ENCODE assay signal across 25 cellular contexts in genomic region chr15:62325597-62325996, GRCh38.
"Had no signal": no experiment of that assay in that cellular context is flagged by ENCODE, and none has a peak within 500 bp of the region (broad histone marks: within the 10 kb centered on the region; RNA-seq: fewer than 3 reads in every experiment).

No MANE protein-coding gene starts in this region.

- H3K4me1 Mint-ChIP-seq: immature natural killer cell; stimulated activated effector memory CD8-positive, alpha-beta T cell treated with anti-CD3 and anti-CD28 coated beads, Interleukin-12 subunit alpha, Interleukin-12 subunit beta, amount 100 ng/mL, for 72 hours had no signal

- H3K27ac ChIP-seq: coronary artery, esophagus squamous epithelium, heart right ventricle, prostate gland, right atrium auricular region, stomach, thyroid gland had no signal

- H3K36me3 ChIP-seq: esophagus squamous epithelium, heart right ventricle, prostate gland, right atrium auricular region, stomach, thyroid gland had no signal

- H3K4me3 ChIP-seq: coronary artery, esophagus squamous epithelium, heart right ventricle, prostate gland, right atrium auricular region, stomach, thyroid gland had no signal

- DNase-seq: dermis blood vessel endothelial cell; effector memory CD4-positive, alpha-beta T cell; esophagus squamous epithelium; foreskin melanocyte; glutamatergic neuron; heart right ventricle; hippocampal formation; immature natural killer cell; islet precursor cell; kidney glomerular epithelial cell; mammary epithelial cell; stimulated activated CD4-positive, alpha-beta T cell treated with anti-CD3 and anti-CD28 coated beads, Interleukin-2, amount 100 ng/mL, for 24 hours; stimulated activated CD4-positive, alpha-beta T cell treated with anti-CD3 and anti-CD28 coated beads, Interleukin-4, amount 100 ng/mL, for 24 hours; stimulated activated naive CD4-positive, alpha-beta T cell treated with Interleukin-2 at 50 U/mL for 16 hours; stomach; thyroid gland; trophoblast cell had no signal

- H3K36me3 Mint-ChIP-seq: immature natural killer cell; natural killer cell treated with Interleukin-12 subunit alpha and Interleukin-12 subunit beta and Interleukin-15 and Interleukin-18, amount 100 ng/mL, for 72 hours; stimulated activated effector memory CD8-positive, alpha-beta T cell treated with anti-CD3 and anti-CD28 coated beads, Interleukin-12 subunit alpha, Interleukin-12 subunit beta, amount 100 ng/mL, for 72 hours had no signal

- H3K9me3 Mint-ChIP-seq: immature natural killer cell; natural killer cell treated with Interleukin-12 subunit alpha and Interleukin-12 subunit beta and Interleukin-15 and Interleukin-18, amount 100 ng/mL, for 72 hours; neural crest cell; stimulated activated effector memory CD8-positive, alpha-beta T cell treated with anti-CD3 and anti-CD28 coated beads, Interleukin-12 subunit alpha, Interleukin-12 subunit beta, amount 100 ng/mL, for 72 hours had no signal

- H3K27me3 ChIP-seq: right atrium auricular region, thyroid gland had no signal

- H3K9me3 ChIP-seq: esophagus squamous epithelium, heart right ventricle, prostate gland, right atrium auricular region, stomach, thyroid gland had no signal

- H3K27ac Mint-ChIP-seq: immature natural killer cell; natural killer cell treated with Interleukin-12 subunit alpha and Interleukin-12 subunit beta and Interleukin-15 and Interleukin-18, amount 100 ng/mL, for 72 hours; stimulated activated effector memory CD8-positive, alpha-beta T cell treated with anti-CD3 and anti-CD28 coated beads, Interleukin-12 subunit alpha, Interleukin-12 subunit beta, amount 100 ng/mL, for 72 hours had no signal

- H3K4me3 Mint-ChIP-seq: immature natural killer cell; natural killer cell treated with Interleukin-12 subunit alpha and Interleukin-12 subunit beta and Interleukin-15 and Interleukin-18, amount 100 ng/mL, for 72 hours; neural crest cell; stimulated activated effector memory CD8-positive, alpha-beta T cell treated with anti-CD3 and anti-CD28 coated beads, Interleukin-12 subunit alpha, Interleukin-12 subunit beta, amount 100 ng/mL, for 72 hours had no signal

- H3K4me1 ChIP-seq: esophagus squamous epithelium, heart right ventricle, prostate gland, right atrium auricular region, stomach, thyroid gland had no signal

- ATAC-seq: heart right ventricle; left lobe of liver; natural killer cell treated with Interleukin-12 subunit alpha and Interleukin-12 subunit beta and Interleukin-15 and Interleukin-18, amount 100 ng/mL, for 72 hours; sciatic nerve; stimulated activated effector memory CD8-positive, alpha-beta T cell treated with anti-CD3 and anti-CD28 coated beads, Interleukin-12 subunit alpha, Interleukin-12 subunit beta, amount 100 ng/mL, for 72 hours had no signal
